ENCODE assay signal across 20 cellular contexts in the genomic region with DNA sequence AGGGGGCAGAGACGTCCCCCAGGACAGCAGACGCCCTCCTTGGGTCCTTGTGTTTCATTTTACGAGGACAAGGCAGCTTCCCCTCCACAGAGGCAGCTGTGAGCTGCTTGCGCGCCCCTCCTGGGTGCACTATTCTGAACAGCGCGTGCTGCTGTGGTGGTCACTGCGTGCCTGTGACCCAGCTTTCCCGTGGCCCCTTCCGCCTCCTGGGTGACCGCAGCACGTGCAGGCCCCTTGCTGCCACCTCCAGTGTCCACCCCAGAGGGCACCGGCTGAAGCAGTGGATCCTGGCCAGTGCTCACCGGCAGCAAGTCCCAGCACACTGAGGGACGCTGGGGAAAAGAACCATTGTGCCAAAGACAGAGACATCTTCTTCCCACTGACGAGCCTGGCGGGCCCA.
"Had no signal": no experiment of that assay in that cellular context is flagged by ENCODE, and none has a peak within 500 bp of the region (broad histone marks: within the 10 kb centered on the region; RNA-seq: fewer than 3 reads in every experiment).

No MANE protein-coding gene starts in this region.

- H3K9ac ChIP-seq: KMS-11, SK-N-SH had no signal

- H3K4me3 ChIP-seq: K562 had no signal

- H3K27ac Mint-ChIP-seq: IgD-negative memory B cell had no signal

- H3K4me3 Mint-ChIP-seq: IgD-negative memory B cell had no signal

- H3K36me3 Mint-ChIP-seq: IgD-negative memory B cell had no signal

- H3K4me1 Mint-ChIP-seq: IgD-negative memory B cell had no signal

- H3K9me2 ChIP-seq: SK-N-SH had no signal

- H3K4me2 ChIP-seq: KMS-11, SK-N-SH had no signal

- H3K27ac ChIP-seq: HL-60, KMS-11, RWPE1 had no signal

- ATAC-seq: K562 had no signal

- H3K9me3 ChIP-seq: SK-N-SH had no signal

- H3K27me3 Mint-ChIP-seq: IgD-negative memory B cell had no signal

- DNase-seq: MV-4-11, NCI-H1048, NCI-H1105, NCI-H1417, NCI-H1436 treated with DMSO at 0.1 percent for 48 hours, NCI-H1694 treated with DMSO at 0.1 percent for 48 hours, NCI-H1930, NCI-H2081, NCI-H2107, NCI-H2227 treated with DMSO at 0.1 percent for 48 hours, NCI-H524, NCI-H526 treated with DMSO at 0.1 percent for 48 hours, NCI-H774, SHP77, SK-N-SH had no signal
